ENCODE assay signal across 18 cellular contexts in genomic region chr7:70243443-70243842, GRCh38.
DNase-seq lines count a peak whose midpoint lies in the region; ATAC-seq, FAIRE-seq and TF ChIP-seq lines count a peak whose summit lies in the region.
"Had no signal": no experiment of that assay in that cellular context is flagged by ENCODE, and none has a peak within 500 bp of the region (broad histone marks: within the 10 kb centered on the region; RNA-seq: fewer than 3 reads in every experiment).

No MANE protein-coding gene starts in this region.

- WGBS in HepG2 (ENCODE audit: low lambda C conversion rate), result 20% methylated on average over 2 of the region's 2 CpGs
- WGBS in right lobe of liver (ENCODE audit: insufficient coverage, low coverage, low lambda C conversion rate, missing lambda C conversion rate), result 97% methylated on average over 2 of the region's 2 CpGs
- 0% methylated on average over 2 of the region's 2 CpGs for WGBS in K562 (ENCODE audit: insufficient coverage, low coverage, missing lambda C conversion rate)

- H3K4me2 ChIP-seq in HepG2 (ENCODE audit: low read depth, low read length) (no peak overlapping the region), K562 (ENCODE audit: insufficient read depth, low read length) (no peak overlapping the region)
- H3K4me2 ChIP-seq: GM23338 had no signal

- H3K9me1 ChIP-seq in K562 (ENCODE audit: control insufficient read depth, insufficient read depth, low read length), result no peaks in the 10 kb centered on the region

- TF ChIP-seq EP300 in HepG2 (IDR thresholded peaks at IDR 0.05; ENCODE audit: low read depth in 2 of 2, low read length in 2 of 2), result no peak
- no peak for TF ChIP-seq EP300 in HepG2 (CRISPR knock-in tag; IDR thresholded peaks at IDR 0.05; ENCODE audit: borderline replicate concordance)
- no peak for TF ChIP-seq EP300 in K562 (IDR thresholded peaks at IDR 0.05; ENCODE audit: low read length)

- ATAC-seq in HepG2 (no peak), right lobe of liver (no peak), K562 (no peak), GM21526 (IDR thresholded peaks at IDR 0.05; ENCODE audit: low FRiP score, unreplicated experiment) (no peak), GM18511 (IDR thresholded peaks at IDR 0.05; ENCODE audit: unreplicated experiment) (no peak), HG02678 (IDR thresholded peaks at IDR 0.05; ENCODE audit: unreplicated experiment) (no peak)
- ATAC-seq: GM23338 had no signal

- no peak for DNase-seq in HepG2 (ENCODE audit: low spot score)
- DNase-seq in right lobe of liver, result no peak
- no peak for DNase-seq in H54 (ENCODE audit: insufficient read length, low spot score)
- no peak for DNase-seq in K562 (ENCODE audit: extremely low read depth in 1 of 4, low spot score in 3 of 4)
- DNase-seq: 8988T; C1 segment of cervical spinal cord; Calu3; CD4-positive, alpha-beta memory T cell; COR-L47; DMS153; DND-41; H7; HCEC 1CT had no signal

- H2AFZ ChIP-seq in HepG2 (ENCODE audit: low read length) (no peak overlapping the region), K562 (ENCODE audit: low read depth, low read length) (no peak overlapping the region)
- H2AFZ ChIP-seq: GM23338 had no signal

- BruUV-seq in HepG2 (replicated peaks; lab: Mats Ljungman, UMichigan) (no TSS peak), K562 (replicated peaks; lab: Mats Ljungman, UMichigan) (no TSS peak)

- no peak for TF ChIP-seq RAD21 in HepG2 (CRISPR knock-in tag; IDR thresholded peaks at IDR 0.05)
- TF ChIP-seq RAD21 in K562 (CRISPR knock-in tag; conservative IDR thresholded peaks at IDR 0.05 in 1 of 2, IDR thresholded peaks at IDR 0.05 in 1 of 2), result no peak

- H3K9ac ChIP-seq in HepG2 (ENCODE audit: insufficient read depth, low read depth, low read length), result no peak overlapping the region
- H3K9ac ChIP-seq in K562 (ENCODE audit: insufficient read depth in 1 of 2, low read depth in 2 of 2, low read length in 2 of 2), result no peak overlapping the region

- intact Hi-C loops in HepG2 (cut with micrococcal nuclease; ENCODE audit: unreplicated experiment), result no loop called here
- intact Hi-C loops in right lobe of liver (cut with DNase I), result no loop called here
- intact Hi-C loops in K562 (cut with micrococcal nuclease), result no loop called here

- H3K79me2 ChIP-seq in HepG2 (ENCODE audit: insufficient read depth, low read length) (no peaks in the 10 kb centered on the region), K562 (ENCODE audit: control insufficient read depth, insufficient read depth, low read length) (no peaks in the 10 kb centered on the region)

- no peak overlapping the region for H3K27ac ChIP-seq in HepG2 (ENCODE audit: extremely low read length, insufficient read depth, low read length)
- no peak overlapping the region for H3K27ac ChIP-seq in right lobe of liver
- H3K27ac ChIP-seq in K562 (ENCODE audit: extremely low read depth, low read depth, low read length), result no peak overlapping the region

- TF ChIP-seq POLR2A in HepG2 (IDR thresholded peaks at IDR 0.05; ENCODE audit: insufficient read depth in 1 of 2, low read depth in 2 of 2, low read length in 2 of 2) (no peak), right lobe of liver (IDR thresholded peaks at IDR 0.05) (no peak), H54 (IDR thresholded peaks at IDR 0.05; ENCODE audit: low read depth, low read length) (no peak), K562 (conservative IDR thresholded peaks at IDR 0.05) (no peak)

- H3K27me3 ChIP-seq in HepG2 (ENCODE audit: control insufficient read depth in 1 of 2, insufficient read depth in 2 of 2, low read length in 2 of 2) (no peaks in the 10 kb centered on the region), right lobe of liver (no peaks in the 10 kb centered on the region), K562 (ENCODE audit: control insufficient read depth in 2 of 2, insufficient read depth in 2 of 2, low read length in 2 of 2) (no peaks in the 10 kb centered on the region)

- H3K4me1 ChIP-seq in HepG2 (ENCODE audit: insufficient read depth, low read length) (no peaks in the 10 kb centered on the region), right lobe of liver (no peaks in the 10 kb centered on the region), K562 (replicated peaks in 1 of 2; ENCODE audit: control insufficient read depth in 2 of 2, insufficient read depth in 2 of 2, low read length in 2 of 2) (no peaks in the 10 kb centered on the region)

- no peaks in the 10 kb centered on the region for H3K36me3 ChIP-seq in HepG2 (replicated peaks in 1 of 2; ENCODE audit: control insufficient read depth in 1 of 2, insufficient read depth in 2 of 2, low read length in 2 of 2)
- H3K36me3 ChIP-seq in right lobe of liver, result no peaks in the 10 kb centered on the region
- H3K36me3 ChIP-seq in K562 (ENCODE audit: control insufficient read depth, insufficient read depth, low read length), result no peaks in the 10 kb centered on the region

- in situ Hi-C loops in HepG2 (cut with HindIII; ENCODE audit: extremely low pct_ligation_motif_present, low pct_unique_long_range_greater_than_20kb), result no loop called here
- in situ Hi-C loops in K562 (cut with MboI), result no loop called here

- POLR2A ChIA-PET in HepG2 (lab: Yijun Ruan, JAX), result no interaction called here
- POLR2A ChIA-PET in K562 (lab: Yijun Ruan, JAX), result interaction anchor here (0.5 to 1.0 kb wide), 2 partner anchors 10 to 1760 kb away, joined by 3 read pairs; no protein-coding TSS in a partner anchor

- H3K4me3 ChIP-seq in HepG2 (replicated peaks in 1 of 3; ENCODE audit: insufficient read depth in 1 of 3, low read depth in 2 of 3, low read length in 3 of 3), result no peak overlapping the region
- no peak overlapping the region for H3K4me3 ChIP-seq in right lobe of liver
- H3K4me3 ChIP-seq in K562, result no peak overlapping the region
- H3K4me3 ChIP-seq: GM23338 had no signal

- H4K20me1 ChIP-seq in HepG2 (ENCODE audit: insufficient read depth, low read length), result no peaks in the 10 kb centered on the region
- H4K20me1 ChIP-seq in K562 (replicated peaks; ENCODE audit: control insufficient read depth, insufficient read depth, low read length), result no peaks in the 10 kb centered on the region

- CTCF ChIA-PET in HepG2 (lab: Yijun Ruan, JAX; ENCODE audit: low intra/inter-chr PET ratio, low total read pairs) (no interaction called here), K562 (lab: Yijun Ruan, JAX; ENCODE audit: low intra/inter-chr PET ratio) (no interaction called here)

- FAIRE-seq in HepG2 (lab: Jason Lieb, UNC) (no peak), H54 (lab: Jason Lieb, UNC) (peak; percentile 6), K562 (lab: Jason Lieb, UNC) (no peak)
- FAIRE-seq: G401.6 had no signal

- TF ChIP-seq CTCF in HepG2 (CRISPR knock-in tag; IDR thresholded peaks at IDR 0.05), result no peak
- no peak for TF ChIP-seq CTCF in right lobe of liver (IDR thresholded peaks at IDR 0.05)
- no peak for TF ChIP-seq CTCF in K562 (IDR thresholded peaks at IDR 0.05 in 2 of 3, conservative IDR thresholded peaks at IDR 0.05 in 1 of 3; ENCODE audit: insufficient read depth in 2 of 3, low read depth in 1 of 3, low read length in 3 of 3)

- H3K9me3 ChIP-seq in HepG2 (ENCODE audit: low read length) (no peaks in the 10 kb centered on the region), right lobe of liver (no peaks in the 10 kb centered on the region), K562 (replicated peaks; ENCODE audit: control insufficient read depth, insufficient read depth, low read depth, low read length) (no peaks in the 10 kb centered on the region)

TF ChIP-seq in HepG2, 621 proteins besides CTCF, POLR2A, EP300 and RAD21 (continues in another document):
- TF ChIP-seq DBP (CRISPR knock-in tag; IDR thresholded peaks at IDR 0.05; ENCODE audit: not compliant biosample characterization), result no peak

TF ChIP-seq in K562, 482 proteins besides CTCF, POLR2A, EP300 and RAD21 (continues in another document):
- no peak for TF ChIP-seq ZNF655 (CRISPR knock-in tag; IDR thresholded peaks at IDR 0.05)
- peak; percentile 88 for TF ChIP-seq C11orf30 (IDR thresholded peaks at IDR 0.05; ENCODE audit: low read depth)
- no peak for TF ChIP-seq TFAP4 (CRISPR knock-in tag; IDR thresholded peaks at IDR 0.05; ENCODE audit: borderline replicate concordance)
- peak; percentile 96 for TF ChIP-seq MAFF (IDR thresholded peaks at IDR 0.05; ENCODE audit: low read length)
- no peak for TF ChIP-seq ZBTB9 (CRISPR knock-in tag; IDR thresholded peaks at IDR 0.05)
- TF ChIP-seq MAFK (IDR thresholded peaks at IDR 0.05; ENCODE audit: low read length), result peak; percentile 97
- peak; percentile 89 for TF ChIP-seq MAFG (tag; conservative IDR thresholded peaks at IDR 0.05)
- TF ChIP-seq MLX (CRISPR knock-in tag; conservative IDR thresholded peaks at IDR 0.05), result no peak

Comparison
In these comparisons a context has a peak if more than half of its experiments do, and no peak if none do; other contexts are left out.
1. Of the 241 proteins assayed by ChIP-seq in both HepG2 and K562: peak only in HepG2: none; only in K562: MAFG; in both: MAFF and MAFK; in neither: 238.